Comparison of ENCODE assay signal across 8 cellular contexts in genomic region chr15:29570931-29571727, GRCh38.
DNase-seq lines count a peak whose midpoint lies in the region; ATAC-seq and TF ChIP-seq lines count a peak whose summit lies in the region.

No MANE protein-coding gene starts in this region.

- intact Hi-C loops in colonic mucosa (cut with DNase I), result no loop called here
- intact Hi-C loops in upper lobe of right lung (cut with DNase I), result no loop called here

- H3K4me3 Mint-ChIP-seq in mesothelial cell of epicardium, result peak overlapping the region; percentile 52

- peaks cover 10% of the 10 kb centered on the region for H3K9me3 Mint-ChIP-seq in mesothelial cell of epicardium

- H3K36me3 Mint-ChIP-seq in mesothelial cell of epicardium, result no peaks in the 10 kb centered on the region

- peak overlapping the region; percentile 39 for H3K4me3 ChIP-seq in colonic mucosa
- peak overlapping the region; percentile 39 for H3K4me3 ChIP-seq in upper lobe of right lung

- H3K27me3 ChIP-seq in colonic mucosa (no peaks in the 10 kb centered on the region), upper lobe of right lung (peaks cover 53% of the 10 kb centered on the region)

- no peak for TF ChIP-seq CTCF in colonic mucosa (IDR thresholded peaks at IDR 0.05)
- TF ChIP-seq CTCF in mesothelial cell of epicardium (IDR thresholded peaks at IDR 0.05; ENCODE audit: unreplicated experiment), result no peak
- no peak for TF ChIP-seq CTCF in upper lobe of right lung (IDR thresholded peaks at IDR 0.05)

- peaks cover 81% of the 10 kb centered on the region for H3K27me3 Mint-ChIP-seq in mesothelial cell of epicardium (ENCODE audit: low read depth)

- H3K4me1 ChIP-seq in colonic mucosa, result no peaks in the 10 kb centered on the region
- H3K4me1 ChIP-seq in upper lobe of right lung, result peaks cover 6% of the 10 kb centered on the region

- H3K9me3 ChIP-seq in colonic mucosa, result no peaks in the 10 kb centered on the region
- no peaks in the 10 kb centered on the region for H3K9me3 ChIP-seq in upper lobe of right lung

- DNase-seq in EH (ENCODE audit: low read depth) (peak; percentile 16), NCI-H146 treated with DMSO at 0.1 percent for 48 hours (lab: John Stamatoyannopoulos, UW; ENCODE audit: unreplicated experiment) (peak; percentile 5), colonic mucosa (peak; percentile 47), mesothelial cell of epicardium (ENCODE audit: low spot score in 2 of 2, unreplicated experiment in 2 of 2) (peak; percentile 48 to 72), upper lobe of right lung (no peak), HCEC 1CT (no peak), SKM-1 treated with dmso at 0.1 percent for 144 hours (lab: John Stamatoyannopoulos, UW; ENCODE audit: unreplicated experiment) (no peak)

- H3K27ac ChIP-seq in colonic mucosa, result peak overlapping the region; percentile 59
- H3K27ac ChIP-seq in upper lobe of right lung, result no peak overlapping the region

- peaks cover 21% of the 10 kb centered on the region for H3K4me1 Mint-ChIP-seq in mesothelial cell of epicardium

- peak; percentile 68 for ATAC-seq in upper lobe of right lung
- no peak for ATAC-seq in HG03175 (IDR thresholded peaks at IDR 0.05; ENCODE audit: unreplicated experiment)

- no peaks in the 10 kb centered on the region for H3K36me3 ChIP-seq in colonic mucosa
- H3K36me3 ChIP-seq in upper lobe of right lung, result no peaks in the 10 kb centered on the region

- H3K9ac ChIP-seq in colonic mucosa (ENCODE audit: low read depth in 2 of 2, low read length in 2 of 2), result peak overlapping the region in 1 of 2 donors; percentile 35

- H3K27ac Mint-ChIP-seq in mesothelial cell of epicardium, result no peak overlapping the region

Comparison
In these comparisons a context has a peak if more than half of its experiments do, and no peak if none do; other contexts are left out.
1. DNase-seq: peak in EH (single experiment), NCI-H146 treated with DMSO at 0.1 percent for 48 hours (single experiment), colonic mucosa (single experiment) and mesothelial cell of epicardium (2 of 2); none in upper lobe of right lung (single experiment), HCEC 1CT (single experiment) and SKM-1 treated with dmso at 0.1 percent for 144 hours (single experiment).